Comparison of ENCODE assay signal across 20 cellular contexts in the genomic region with DNA sequence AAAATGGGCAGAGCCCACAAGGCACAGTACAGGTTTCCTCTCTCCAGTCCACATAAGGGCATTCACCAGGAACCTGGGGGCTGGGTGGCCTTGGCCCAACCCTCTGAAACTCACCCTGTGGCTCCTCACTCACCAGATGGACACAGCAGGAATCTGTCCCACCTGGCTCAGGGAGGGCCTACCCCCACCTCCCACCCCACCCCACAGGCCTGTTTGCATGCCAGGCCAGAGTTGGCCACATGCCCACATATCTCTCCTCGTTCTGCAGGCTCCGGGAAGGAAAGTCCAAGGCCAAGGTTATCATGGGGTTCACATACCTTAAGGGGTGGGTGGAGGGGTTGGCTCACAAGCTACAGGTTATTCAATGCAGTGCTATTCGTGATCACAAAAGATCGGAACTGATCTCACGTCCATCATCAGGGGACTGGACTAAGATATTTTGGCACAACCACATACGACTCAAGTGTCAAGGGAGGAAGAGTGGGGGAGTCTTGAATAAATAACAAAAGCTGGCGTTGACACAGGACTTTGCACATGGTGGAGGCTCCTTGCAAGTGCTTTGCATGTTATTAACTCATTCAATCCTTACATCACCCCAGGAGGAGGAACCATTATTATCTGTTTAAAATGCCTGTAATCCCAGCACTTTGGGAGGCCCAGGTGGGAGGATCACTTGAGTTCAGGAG. TPM values are rescaled to one million over a fixed set of nuclear protein-coding genes. Genes with fewer than 3 reads are reported as not detected.
A peak's percentile ranks its signal among the peaks of the same experiment; 100 is the strongest.
DNase-seq lines count a peak whose midpoint lies in the region; ATAC-seq, FAIRE-seq and TF ChIP-seq lines count a peak whose summit lies in the region.
"Had no signal": no experiment of that assay in that cellular context is flagged by ENCODE, and none has a peak within 500 bp of the region (broad histone marks: within the 10 kb centered on the region; RNA-seq: fewer than 3 reads in every experiment).

No MANE protein-coding gene starts in this region.

- ATAC-seq in PC-3 (no peak), omental fat pad (ENCODE audit: low FRiP score) (peak; percentile 21), HG03354 (IDR thresholded peaks at IDR 0.05; ENCODE audit: poor library complexity, severe bottlenecking, unreplicated experiment) (no peak), GM21423 (IDR thresholded peaks at IDR 0.05; ENCODE audit: unreplicated experiment) (no peak), GM21786 (IDR thresholded peaks at IDR 0.05; ENCODE audit: unreplicated experiment) (no peak)
- ATAC-seq: activated CD8-positive, alpha-beta memory T cell treated with anti-CD3 and anti-CD28 coated beads, Interleukin-2, amount 10 ng/mL, durations not matched to agents 7 days and 5 days; naive thymus-derived CD8-positive, alpha-beta T cell; sciatic nerve; stimulated activated naive CD8-positive, alpha-beta T cell treated with anti-CD3 and anti-CD28 coated beads, Interleukin-15, Interleukin-2, amounts not matched to agents 100 U/mL and 50 U/mL, for 24 hours had no signal

- H4K91ac ChIP-seq in H1 (replicated peaks; ENCODE audit: insufficient read length, low read length): no peak overlapping the region

- peak overlapping the region; percentile 34 for H2BK120ac ChIP-seq in H1 (replicated peaks; ENCODE audit: low read depth, low read length)

- no peak for TF ChIP-seq POLR2A in H1 (IDR thresholded peaks at IDR 0.05; ENCODE audit: control extremely low read depth in 1 of 2, low read depth in 2 of 2, low read length in 2 of 2)

- no peak overlapping the region for H2BK5ac ChIP-seq in H1 (ENCODE audit: low read depth, low read length)

- no peak overlapping the region for H4K5ac ChIP-seq in H1 (ENCODE audit: insufficient read length, low read depth, low read length)

- H2BK15ac ChIP-seq in H1 (ENCODE audit: low read length): no peak overlapping the region

- H3K9me2 ChIP-seq in PC-3 (replicated peaks; ENCODE audit: low read length): no peaks in the 10 kb centered on the region

- CTCF ChIA-PET in HEK293 (lab: Yijun Ruan, JAX) (interaction anchor here (0.7 kb wide), 2 partner anchors 22 to 210 kb away, joined by 3 read pairs; no protein-coding TSS in a partner anchor), PC-3 (lab: Charles Lee) (no interaction called here), H1 (lab: Charles Lee; ENCODE audit: partially characterized antibody) (interaction anchor here (0.6 to 1.5 kb wide), 4 partner anchors 14 to 98 kb away, joined by 3 to 7 read pairs (median 3); no protein-coding TSS in a partner anchor)

- no peak overlapping the region for H2BK12ac ChIP-seq in H1 (ENCODE audit: low read depth, low read length)

- intact Hi-C loops in PC-3 (cut with micrococcal nuclease): no loop called here

- no peak overlapping the region for H3K56ac ChIP-seq in H1 (replicated peaks; ENCODE audit: insufficient read length, low read depth, low read length)

- H2AK5ac ChIP-seq in H1 (ENCODE audit: low read depth, low read length): 0 out of 2 replicates have a peak overlapping the region, but pooled peaks have one; percentile 14

- H2BK20ac ChIP-seq in H1 (ENCODE audit: low read length): no peak overlapping the region

- no peaks in the 10 kb centered on the region for H3K79me1 ChIP-seq in H1 (ENCODE audit: low read depth, low read length)

- H3K4me3 ChIP-seq in HEK293 (ENCODE audit: low read depth, low read length) (no peak overlapping the region), PC-3 (ENCODE audit: low read length) (no peak overlapping the region), H1 (ENCODE audit: extremely low read depth in 1 of 4, insufficient read depth in 2 of 4, low read depth in 3 of 4, low read length in 4 of 4) (no peak overlapping the region)
- H3K4me3 ChIP-seq: BLaER1, HAP-1 had no signal

- H3K4me1 ChIP-seq in HEK293 (ENCODE audit: control insufficient read depth, insufficient read depth, low read length) (no peaks in the 10 kb centered on the region), PC-3 (ENCODE audit: insufficient read depth, low read length) (peaks cover 6% of the 10 kb centered on the region; the same call in 1 of the 2 replicates), H1 (replicated peaks in 1 of 4; ENCODE audit: control insufficient read depth in 3 of 4, insufficient read depth in 4 of 4, low read length in 3 of 4) (peaks cover 0 to 2% (median 0%) of the 10 kb centered on the region in 4 experiments; a peak in 2 of 7 replicates)

- H3K4ac ChIP-seq in H1 (replicated peaks; ENCODE audit: insufficient read length, low read depth, low read length): no peak overlapping the region

- FAIRE-seq in H1 (lab: Jason Lieb, UNC): no peak

- 0 out of 2 replicates have a peak overlapping the region, but pooled peaks have one; percentile 31 for H2AFZ ChIP-seq in PC-3 (ENCODE audit: low read length)
- H2AFZ ChIP-seq in H1 (ENCODE audit: low read length): no peak overlapping the region

- no peak overlapping the region for H3K4me2 ChIP-seq in PC-3 (ENCODE audit: low read length)
- no peak overlapping the region for H3K4me2 ChIP-seq in H1 (ENCODE audit: insufficient read depth in 1 of 2, low read depth in 2 of 2, low read length in 2 of 2)
- H3K4me2 ChIP-seq: BLaER1 had no signal

- no peaks in the 10 kb centered on the region for H3K27me3 ChIP-seq in PC-3 (ENCODE audit: low read length)
- no peaks in the 10 kb centered on the region for H3K27me3 ChIP-seq in H1 (replicated peaks in 1 of 4; ENCODE audit: control insufficient read depth in 3 of 4, extremely low read depth in 1 of 4, insufficient read depth in 3 of 4, low read length in 3 of 4)
- H3K27me3 ChIP-seq: BLaER1 had no signal

- H3K23me2 ChIP-seq in H1 (ENCODE audit: low read depth, low read length): no peaks in the 10 kb centered on the region

- no peaks in the 10 kb centered on the region for H4K20me1 ChIP-seq in PC-3 (ENCODE audit: low read length)
- H4K20me1 ChIP-seq in H1 (replicated peaks in 1 of 2; ENCODE audit: control insufficient read depth in 1 of 2, insufficient read depth in 2 of 2, low read length in 2 of 2): no peaks in the 10 kb centered on the region
- H4K20me1 ChIP-seq: BLaER1 had no signal

- peak overlapping the region; percentile 14; the same call in 1 of the 2 replicates for H4K8ac ChIP-seq in H1 (ENCODE audit: extremely low read depth, insufficient read depth, low read length)

- H3K14ac ChIP-seq in H1 (ENCODE audit: insufficient read length): no peak overlapping the region

- H3K79me2 ChIP-seq in PC-3 (ENCODE audit: low read length) (no peaks in the 10 kb centered on the region), H1 (ENCODE audit: control insufficient read depth in 1 of 2, insufficient read depth in 2 of 2, low read length in 2 of 2) (no peaks in the 10 kb centered on the region)

- TF ChIP-seq CTCF in HEK293 (tag by site-specific recombination; IDR thresholded peaks at IDR 0.05) (no peak), PC-3 (conservative IDR thresholded peaks at IDR 0.05; ENCODE audit: low read depth, low read length) (no peak), H1 (IDR thresholded peaks at IDR 0.05; ENCODE audit: control extremely low read depth in 1 of 3, insufficient read depth in 1 of 3, low read depth in 1 of 3, low read length in 3 of 3) (no peak), omental fat pad (IDR thresholded peaks at IDR 0.05) (no peak)

- TF ChIP-seq EP300 in H1 (IDR thresholded peaks at IDR 0.05; ENCODE audit: borderline replicate concordance in 1 of 2, low read depth in 2 of 2, low read length in 2 of 2): no peak

- 82% methylated on average over 7 of the region's 7 CpGs; no CpG with 5 or more reads in 1 of the 2 experiments for WGBS in H1 (ENCODE audit: extremely low coverage in 1 of 2, insufficient coverage in 1 of 2, insufficient read length in 1 of 2, insufficient replicate concordance in 2 of 2, low coverage in 1 of 2, low lambda C conversion rate in 2 of 2, missing lambda C conversion rate in 1 of 2), 2 experiments

- H3K9ac ChIP-seq in PC-3 (ENCODE audit: low read length) (no peak overlapping the region), H1 (replicated peaks in 1 of 4; ENCODE audit: extremely low read depth in 1 of 4, low read depth in 3 of 4, low read length in 3 of 4) (no peak overlapping the region)
- H3K9ac ChIP-seq: BLaER1 had no signal

- no peaks in the 10 kb centered on the region for H3F3A ChIP-seq in PC-3 (ENCODE audit: low read length, unreplicated experiment)

- H3K27ac ChIP-seq in HEK293 (ENCODE audit: extremely low read depth, low read depth, low read length) (no peak overlapping the region), PC-3 (ENCODE audit: low read length) (no peak overlapping the region), H1 (ENCODE audit: low read depth, low read length) (no peak overlapping the region)
- H3K27ac ChIP-seq: BLaER1, VCaP had no signal

- no peak for TF ChIP-seq RAD21 in H1 (IDR thresholded peaks at IDR 0.05 in 1 of 2, conservative IDR thresholded peaks at IDR 0.05 in 1 of 2; ENCODE audit: low read depth in 2 of 2, low read length in 2 of 2)

- H3K9me3 ChIP-seq in HEK293 (ENCODE audit: control insufficient read depth, insufficient read depth, low read depth, low read length) (no peaks in the 10 kb centered on the region), PC-3 (ENCODE audit: low read length) (no peaks in the 10 kb centered on the region), H1 (ENCODE audit: insufficient read depth in 2 of 2, low read depth in 1 of 2, low read length in 1 of 2) (no peaks in the 10 kb centered on the region)
- H3K9me3 ChIP-seq: BLaER1, HAP-1 had no signal

- H3K36me3 ChIP-seq in HEK293 (ENCODE audit: control insufficient read depth in 2 of 2, insufficient read depth in 1 of 2, low read length in 2 of 2) (no peaks in the 10 kb centered on the region), PC-3 (ENCODE audit: low read depth, low read length) (no peaks in the 10 kb centered on the region), H1 (ENCODE audit: control insufficient read depth in 2 of 4, insufficient read depth in 4 of 4, low read length in 3 of 4) (no peaks in the 10 kb centered on the region)
- H3K36me3 ChIP-seq: BLaER1, HAP-1 had no signal

- no peak overlapping the region for H3K18ac ChIP-seq in H1 (ENCODE audit: extremely low read depth, low read length)

- POLR2A ChIA-PET in HEK293 (lab: Yijun Ruan, JAX): no interaction called here
- POLR2A ChIA-PET in PC-3 (lab: Charles Lee; ENCODE audit: unreplicated experiment): interaction anchor here (0.6 kb wide), 1 partner anchor 14 kb away, joined by 22 read pairs; no protein-coding TSS in a partner anchor
- POLR2A ChIA-PET in H1 (lab: Charles Lee; ENCODE audit: partially characterized antibody): no interaction called here

- no peak overlapping the region for H3K23ac ChIP-seq in H1 (ENCODE audit: insufficient read length)

- BruUV-seq in PC-3 (replicated peaks; lab: Mats Ljungman, UMichigan): no TSS peak

- peak; percentile 29 for DNase-seq in PC-3
- DNase-seq in H1 (ENCODE audit: low read depth in 1 of 2, low spot score in 2 of 2): no peak
- no peak for DNase-seq in omental fat pad (ENCODE audit: low spot score)
- no peak for DNase-seq in NCI-H345 treated with DMSO at 0.1 percent for 48 hours (lab: John Stamatoyannopoulos, UW; ENCODE audit: unreplicated experiment)
- DNase-seq: activated CD8-positive, alpha-beta memory T cell treated with anti-CD3 and anti-CD28 coated beads, Interleukin-2, amount 10 ng/mL, durations not matched to agents 7 days and 5 days; activated naive CD8-positive, alpha-beta T cell treated with anti-CD3 and anti-CD28 coated beads, Interleukin-2, amount 10 ng/mL, durations not matched to agents 7 days and 5 days; immature natural killer cell; naive thymus-derived CD8-positive, alpha-beta T cell; NCI-H1105 treated with DMSO at 0.1 percent for 48 hours; NCI-H510A treated with DMSO at 0.1 percent for 48 hours; stimulated activated naive CD8-positive, alpha-beta T cell treated with anti-CD3 and anti-CD28 coated beads, Interleukin-15, Interleukin-2, amounts not matched to agents 100 U/mL and 50 U/mL, for 24 hours had no signal

RNA-seq across cellular contexts. Expression of a gene that starts 13.0 kb away (rescaled TPM):
- total RNA-seq in PC-3 (2014; rRNA removed): 0.04 TPM in 1 of 2 replicates, not detected in the other
- 4.5 and 4.7 TPM in 2 replicates for total RNA-seq in H1 (2021; fragmentation: NEBNext Ultra II Directional; extraction: Animal tissue kit (Norgen Biotek cat#: 25700))
- 3.6 and 5.6 TPM in 2 replicates for polyA plus RNA-seq in H1 (2011; rRNA removed)
- 6.9 TPM for polyA plus RNA-seq in H1 (2011; cell fraction: cytosol; rRNA removed)
- polyA plus RNA-seq in H1 (2011; cell fraction: nucleus; rRNA removed): 43.0 TPM
- polyA plus RNA-seq in H1 (2012, experiment 1 of 2): 5.7 to 7.7 TPM (median 5.9 TPM) in 4 replicates
- polyA plus RNA-seq in H1 (2012, experiment 2 of 2): 1.6 TPM
- 3.2 TPM for polyA plus RNA-seq in H1 (2013, experiment 1 of 2)
- polyA plus RNA-seq in H1 (2013, experiment 2 of 2): 2.5 TPM
- 3.3 and 3.8 TPM in 2 replicates for polyA minus RNA-seq in H1 (2011; rRNA and poly(A)+ RNA removed)
- 3.1 TPM for polyA minus RNA-seq in H1 (2011; cell fraction: cytosol; rRNA and poly(A)+ RNA removed)
- polyA minus RNA-seq in H1 (2011; cell fraction: nucleus; rRNA and poly(A)+ RNA removed): 9.2 TPM
- 10 to 100 TPM in 3 of 4 donors, 1 to 10 TPM in 1; 7.8 to 81.8 (median 16.6) TPM for total RNA-seq in omental fat pad
- total RNA-seq: activated CD8-positive, alpha-beta memory T cell treated with anti-CD3 and anti-CD28 coated beads, Interleukin-2, amount 10 ng/mL, durations not matched to agents 7 days and 5 days; activated naive CD8-positive, alpha-beta T cell treated with anti-CD3 and anti-CD28 coated beads, Interleukin-2, amount 10 ng/mL, durations not matched to agents 7 days and 5 days; naive thymus-derived CD8-positive, alpha-beta T cell; SK-MEL-5 had no signal

RNA-seq across cellular contexts. Expression of a gene that starts 53.0 kb away (rescaled TPM):
- total RNA-seq in PC-3 (2014; rRNA removed) (3.7 and 4.3 TPM in 2 replicates), omental fat pad (10 to 100 TPM in 1 of 4 donors, 1 to 10 TPM in 3; 1.1 to 20.5 (median 5.9) TPM)
- total RNA-seq in H1 (2021; fragmentation: NEBNext Ultra II Directional; extraction: Animal tissue kit (Norgen Biotek cat#: 25700)): 27.3 and 34.1 TPM in 2 replicates
- polyA plus RNA-seq in H1 (2011; rRNA removed): 3.3 and 5.2 TPM in 2 replicates
- 5.0 TPM for polyA plus RNA-seq in H1 (2011; cell fraction: cytosol; rRNA removed)
- 2.2 TPM for polyA plus RNA-seq in H1 (2011; cell fraction: nucleus; rRNA removed)
- polyA plus RNA-seq in H1 (2012, experiment 1 of 2): 3.3 to 5.1 TPM (median 3.8 TPM) in 4 replicates
- polyA plus RNA-seq in H1 (2012, experiment 2 of 2): 1.2 TPM
- 5.8 TPM for polyA plus RNA-seq in H1 (2013, experiment 1 of 2)
- 5.6 TPM for polyA plus RNA-seq in H1 (2013, experiment 2 of 2)
- 12.2 and 13.7 TPM in 2 replicates for polyA minus RNA-seq in H1 (2011; rRNA and poly(A)+ RNA removed)
- 16.4 TPM for polyA minus RNA-seq in H1 (2011; cell fraction: cytosol; rRNA and poly(A)+ RNA removed)
- polyA minus RNA-seq in H1 (2011; cell fraction: nucleus; rRNA and poly(A)+ RNA removed): 6.4 TPM
